In the genomic region with DNA sequence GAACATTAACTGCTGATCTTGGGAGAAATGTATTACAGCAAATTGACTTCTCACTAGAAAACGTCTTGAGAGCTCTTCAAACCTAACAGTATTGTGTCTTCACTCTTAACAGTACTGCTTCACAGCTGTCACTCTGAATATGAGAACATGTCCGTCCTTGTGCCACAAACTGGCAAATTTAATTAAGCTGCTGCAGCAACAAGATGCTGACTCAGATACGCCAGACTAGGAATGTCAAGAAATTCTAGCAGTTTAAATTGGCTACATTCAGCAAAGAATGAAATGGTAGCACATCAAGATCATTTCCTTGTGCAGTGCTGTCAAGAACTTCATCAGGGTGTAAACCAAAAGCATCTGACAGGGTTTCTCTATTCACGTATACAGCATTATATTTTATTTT, we compare ENCODE assay signal across 2 cellular contexts.
TF ChIP-seq lines count a peak whose summit lies in the region.

No MANE protein-coding gene starts in this region.

TF ChIP-seq in K562, 482 proteins besides CTCF, POLR2A, EP300 and RAD21:
- TF ChIP-seq MAFK (IDR thresholded peaks at IDR 0.05; ENCODE audit: low read length), result 0 out of 2 replicates have a peak, but pooled peaks have one; percentile 22
- peak; percentile 30; the same call in 1 of the 2 replicates for TF ChIP-seq C11orf30 (IDR thresholded peaks at IDR 0.05; ENCODE audit: low read depth)
- TF ChIP-seq ZNF316 (IDR thresholded peaks at IDR 0.05), result peak; percentile 62
- TF ChIP-seq ETV1 (tag; conservative IDR thresholded peaks at IDR 0.05; ENCODE audit: low read depth), result no peak
TF ChIP-seq in K562: peak in this region for 3.

TF ChIP-seq in WTC11, 78 proteins besides CTCF, POLR2A, EP300 and RAD21:
- TF ChIP-seq OVOL2 (CRISPR knock-in tag; IDR thresholded peaks at IDR 0.05; ENCODE audit: borderline replicate concordance), result no peak
- no peak for TF ChIP-seq GRHL2 (CRISPR knock-in tag; IDR thresholded peaks at IDR 0.05; ENCODE audit: insufficient replicate concordance, severe bottlenecking)
- no peak for TF ChIP-seq STAT6 (CRISPR knock-in tag; conservative IDR thresholded peaks at IDR 0.05; ENCODE audit: low read depth)
- no peak for TF ChIP-seq ZNF423 (CRISPR knock-in tag; IDR thresholded peaks at IDR 0.05)
